11 cellular contexts compared by ENCODE assay signal in genomic region chr19:13633109-13633508, GRCh38.
DNase-seq lines count a peak whose midpoint lies in the region; ATAC-seq and TF ChIP-seq lines count a peak whose summit lies in the region.
"Had no signal": no experiment of that assay in that cellular context is flagged by ENCODE, and none has a peak within 500 bp of the region (broad histone marks: within the 10 kb centered on the region; RNA-seq: fewer than 3 reads in every experiment).

No MANE protein-coding gene starts in this region.

- no peaks in the 10 kb centered on the region for H3K27me3 ChIP-seq in cardiac muscle cell
- no peaks in the 10 kb centered on the region for H3K27me3 ChIP-seq in right atrium auricular region
- no peaks in the 10 kb centered on the region for H3K27me3 ChIP-seq in fibroblast of lung (ENCODE audit: control insufficient read depth, insufficient read depth, low read length)
- no peaks in the 10 kb centered on the region for H3K27me3 ChIP-seq in right cardiac atrium (ENCODE audit: control insufficient read depth, insufficient read depth)

- intact Hi-C loops in right cardiac atrium (cut with DNase I), result no loop called here

- H3K9ac ChIP-seq in fibroblast of lung (ENCODE audit: insufficient read depth, low read length), result no peak overlapping the region

- H3K79me2 ChIP-seq in fibroblast of lung (ENCODE audit: control insufficient read depth, insufficient read depth, low read length), result no peaks in the 10 kb centered on the region

- ATAC-seq in right cardiac atrium, result no peak
- ATAC-seq in GM21717 (IDR thresholded peaks at IDR 0.05; ENCODE audit: unreplicated experiment), result no peak

- TF ChIP-seq CTCF in cardiac muscle cell (IDR thresholded peaks at IDR 0.05; ENCODE audit: low read depth, low read length), result no peak
- no peak for TF ChIP-seq CTCF in right atrium auricular region (IDR thresholded peaks at IDR 0.05)
- TF ChIP-seq CTCF in fibroblast of lung (conservative IDR thresholded peaks at IDR 0.05 in 1 of 2, IDR thresholded peaks at IDR 0.05 in 1 of 2; ENCODE audit: low read depth in 1 of 2, low read length in 2 of 2), result no peak

- DNase-seq in cardiac muscle cell (ENCODE audit: low read depth in 1 of 2, low spot score in 1 of 2) (peak; percentile 13 to 31), right atrium auricular region (ENCODE audit: low spot score) (no peak), NCI-H82 treated with DMSO at 0.1 percent for 48 hours (lab: John Stamatoyannopoulos, UW; ENCODE audit: unreplicated experiment) (peak; percentile 98), fibroblast of lung (ENCODE audit: low read depth in 2 of 2) (peak; percentile 48 to 95), SIG-M5 treated with dmso at 0.1 percent for 504 hours (lab: John Stamatoyannopoulos, UW; ENCODE audit: unreplicated experiment) (no peak), right cardiac atrium (no peak)
- DNase-seq in activated CD4-positive, CD25-positive, alpha-beta regulatory T cell treated with anti-CD3 and anti-CD28 coated beads, Interleukin-2, amount 50 U/mL, for 72 hours, result no peak
- DNase-seq: Right ventricle myocardium superior, trophoblast cell had no signal

- no peaks in the 10 kb centered on the region for H3K9me3 ChIP-seq in cardiac muscle cell (ENCODE audit: low read depth)
- no peaks in the 10 kb centered on the region for H3K9me3 ChIP-seq in right atrium auricular region
- no peaks in the 10 kb centered on the region for H3K9me3 ChIP-seq in fibroblast of lung (ENCODE audit: control insufficient read depth, insufficient read depth, low read depth, low read length)
- H3K9me3 ChIP-seq in right cardiac atrium (ENCODE audit: control insufficient read depth, low read length), result no peaks in the 10 kb centered on the region

- 9% methylated on average over 6 of the region's 6 CpGs for WGBS in right cardiac atrium

- H3K36me3 ChIP-seq in cardiac muscle cell, result no peaks in the 10 kb centered on the region
- no peaks in the 10 kb centered on the region for H3K36me3 ChIP-seq in right atrium auricular region
- H3K36me3 ChIP-seq in fibroblast of lung (ENCODE audit: control insufficient read depth, insufficient read depth, low read length), result no peaks in the 10 kb centered on the region

- no peaks in the 10 kb centered on the region for H4K20me1 ChIP-seq in fibroblast of lung (ENCODE audit: control insufficient read depth, extremely low read depth, insufficient read depth, low read length)

- H3K27ac ChIP-seq in cardiac muscle cell, result no peak overlapping the region
- no peak overlapping the region for H3K27ac ChIP-seq in right atrium auricular region
- H3K27ac ChIP-seq in fibroblast of lung (ENCODE audit: insufficient read depth, low read length), result no peak overlapping the region
- no peak overlapping the region for H3K27ac ChIP-seq in right cardiac atrium (ENCODE audit: low read length)
- H3K27ac ChIP-seq: skin epidermis had no signal

- no peak overlapping the region for H3K4me2 ChIP-seq in fibroblast of lung (ENCODE audit: extremely low read depth, insufficient read depth, low read length)

- H2AFZ ChIP-seq in fibroblast of lung (ENCODE audit: low read length), result no peak overlapping the region

- no peak overlapping the region for H3K4me3 ChIP-seq in cardiac muscle cell
- H3K4me3 ChIP-seq in right atrium auricular region, result no peak overlapping the region
- H3K4me3 ChIP-seq in fibroblast of lung (replicated peaks in 1 of 4; ENCODE audit: control extremely low read depth in 1 of 4, insufficient read depth in 1 of 4, low read depth in 3 of 4, low read length in 4 of 4), result peak overlapping the region in 1 of 4 experiments; percentile 20
- no peak overlapping the region for H3K4me3 ChIP-seq in right cardiac atrium (ENCODE audit: low read length)
- H3K4me3 ChIP-seq: skin epidermis had no signal

- no peaks in the 10 kb centered on the region for H3K4me1 ChIP-seq in cardiac muscle cell (ENCODE audit: low read depth)
- no peaks in the 10 kb centered on the region for H3K4me1 ChIP-seq in right atrium auricular region
- H3K4me1 ChIP-seq in fibroblast of lung (ENCODE audit: control insufficient read depth, extremely low read depth, insufficient read depth, low read length), result peaks cover 3% of the 10 kb centered on the region
- H3K4me1 ChIP-seq in right cardiac atrium (ENCODE audit: control insufficient read depth, insufficient read depth, low read length), result no peaks in the 10 kb centered on the region

Comparison
In these comparisons a context has a peak if more than half of its experiments do, and no peak if none do; other contexts are left out.
1. DNase-seq: peak in cardiac muscle cell (2 of 2), NCI-H82 treated with DMSO at 0.1 percent for 48 hours (single experiment) and fibroblast of lung (2 of 2); none in right atrium auricular region (single experiment), SIG-M5 treated with dmso at 0.1 percent for 504 hours (single experiment), activated CD4-positive, CD25-positive, alpha-beta regulatory T cell treated with anti-CD3 and anti-CD28 coated beads, Interleukin-2, amount 50 U/mL, for 72 hours (single experiment) and right cardiac atrium (0 of 3).